Comparison of ENCODE assay signal across 24 cellular contexts in the genomic region with DNA sequence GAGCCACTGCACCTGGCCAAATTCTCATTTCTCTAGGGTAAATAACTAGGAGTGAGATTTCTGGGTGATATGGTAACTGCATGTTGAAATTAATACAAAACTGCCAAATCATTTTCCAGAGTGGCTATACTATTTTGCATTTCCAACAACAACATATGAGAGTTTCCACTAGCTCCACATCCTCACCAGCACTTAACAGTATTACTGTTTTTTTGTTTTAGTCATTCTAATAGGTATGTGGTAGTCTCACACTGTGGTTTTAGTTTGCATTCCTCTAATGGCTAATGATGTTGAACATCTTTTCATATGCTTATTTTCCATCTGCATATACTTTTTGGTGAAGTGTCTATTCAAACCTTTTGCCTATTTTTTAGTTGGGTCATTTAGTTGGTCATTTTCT. TPM values are rescaled to one million over a fixed set of nuclear protein-coding genes. Genes with fewer than 3 reads are reported as not detected.
A peak's percentile ranks its signal among the peaks of the same experiment; 100 is the strongest.
DNase-seq lines count a peak whose midpoint lies in the region; ATAC-seq, FAIRE-seq and TF ChIP-seq lines count a peak whose summit lies in the region.
"Had no signal": no experiment of that assay in that cellular context is flagged by ENCODE, and none has a peak within 500 bp of the region (broad histone marks: within the 10 kb centered on the region; RNA-seq: fewer than 3 reads in every experiment).

No MANE protein-coding gene starts in this region.

- no peak overlapping the region for H3K9ac ChIP-seq in astrocyte (ENCODE audit: low read length)
- H3K9ac ChIP-seq: GM23248 had no signal

- CTCF ChIA-PET in activated CD4-positive, alpha-beta T cell treated with anti-CD3 and anti-CD28 coated beads for 36 hours (lab: Charles Lee): interaction anchor here (5.5 kb wide), 1 partner anchor 17 kb away, joined by 44 read pairs; no protein-coding TSS in a partner anchor
- CTCF ChIA-PET in activated CD4-positive, alpha-beta T cell treated with anti-CD3 and anti-CD28 coated beads, Interleukin-2, amount 10 ng/mL, durations not matched to agents 7 days and 5 days (lab: Charles Lee): interaction anchor here (1.1 to 1.3 kb wide), 3 partner anchors 9 to 17 kb away, joined by 3 to 4 read pairs (median 3); no protein-coding TSS in a partner anchor

- no peak overlapping the region for H3K4me2 ChIP-seq in astrocyte (ENCODE audit: low read length)

- TF ChIP-seq CTCF in astrocyte (IDR thresholded peaks at IDR 0.05; ENCODE audit: insufficient read depth, low read depth, low read length) (no peak), neural crest cell (conservative IDR thresholded peaks at IDR 0.05) (no peak)

- H3K79me2 ChIP-seq in astrocyte (ENCODE audit: insufficient read depth, low read length): peaks cover 4% of the 10 kb centered on the region

- H3K36me3 Mint-ChIP-seq in activated CD4-positive, alpha-beta T cell treated with anti-CD3 and anti-CD28 coated beads for 36 hours (ENCODE audit: low read depth): peaks cover 20% of the 10 kb centered on the region
- H3K36me3 Mint-ChIP-seq in activated CD4-positive, alpha-beta T cell treated with anti-CD3 and anti-CD28 coated beads, Interleukin-2, amount 10 ng/mL, durations not matched to agents 7 days and 5 days (ENCODE audit: low read depth): peaks cover 17% of the 10 kb centered on the region
- H3K36me3 Mint-ChIP-seq in astrocyte (ENCODE audit: low read depth, unreplicated experiment): peaks cover 3% of the 10 kb centered on the region
- H3K36me3 Mint-ChIP-seq in neural crest cell (ENCODE audit: low read depth): peaks cover 23% of the 10 kb centered on the region

- FAIRE-seq in GM18507 (lab: Jason Lieb, UNC) (peak; percentile 9), astrocyte (lab: Jason Lieb, UNC) (no peak)
- FAIRE-seq: GM12891, keratinocyte, pancreas had no signal

- peaks cover 18% of the 10 kb centered on the region for H3K4me1 ChIP-seq in astrocyte (ENCODE audit: insufficient read depth, low read length)

- H3K36me3 ChIP-seq in astrocyte (ENCODE audit: insufficient read depth, low read length): no peaks in the 10 kb centered on the region
- H3K36me3 ChIP-seq: adrenal gland, pancreas had no signal

- H3K27me3 ChIP-seq in astrocyte (ENCODE audit: insufficient read depth, low read length): no peaks in the 10 kb centered on the region
- H3K27me3 ChIP-seq: adrenal gland, pancreas had no signal

- intact Hi-C loops in activated CD4-positive, alpha-beta T cell treated with anti-CD3 and anti-CD28 coated beads for 36 hours (cut with DNase I, micrococcal nuclease): loop anchor here (10.0 kb wide), 5 partner anchors 514 to 1194 kb away; a partner anchor contains a TSS

- H2AFZ ChIP-seq in astrocyte (ENCODE audit: low read depth, low read length): no peak overlapping the region
- H2AFZ ChIP-seq: GM23248 had no signal

- no peak for DNase-seq in activated CD4-positive, alpha-beta T cell treated with anti-CD3 and anti-CD28 coated beads for 36 hours
- no peak for DNase-seq in activated CD4-positive, alpha-beta T cell treated with anti-CD3 and anti-CD28 coated beads, Interleukin-2, amount 10 ng/mL, durations not matched to agents 7 days and 5 days
- DNase-seq in GM18507 (ENCODE audit: extremely low spot score, insufficient read length, low read depth) (no peak), astrocyte (ENCODE audit: low read depth) (no peak), neural crest cell (ENCODE audit: low read depth, low spot score) (no peak), NCI-H1694 treated with DMSO at 0.1 percent for 48 hours (lab: John Stamatoyannopoulos, UW) (no peak), HK-2 (ENCODE audit: unreplicated experiment) (no peak), inferior parietal cortex (ENCODE audit: extremely low spot score) (no peak)
- DNase-seq: activated CD4-positive, CD25-positive, alpha-beta regulatory T cell treated with anti-CD3 and anti-CD28 coated beads, Interleukin-2, amount 50 U/mL, for 72 hours; EL; GM23248; left ventricle myocardium superior; MV-4-11; NCI-H146; NCI-H446; NCI-H82; stimulated activated CD4-positive, alpha-beta T cell treated with anti-CD3 and anti-CD28 coated beads, Interleukin-1b, Interleukin-23, amount 100 ng/mL, for 48 hours; T-helper 1 cell had no signal

- H3K4me1 Mint-ChIP-seq in activated CD4-positive, alpha-beta T cell treated with anti-CD3 and anti-CD28 coated beads for 36 hours: peaks cover 60% of the 10 kb centered on the region
- peaks cover 39% of the 10 kb centered on the region for H3K4me1 Mint-ChIP-seq in activated CD4-positive, alpha-beta T cell treated with anti-CD3 and anti-CD28 coated beads, Interleukin-2, amount 10 ng/mL, durations not matched to agents 7 days and 5 days
- H3K4me1 Mint-ChIP-seq in astrocyte (ENCODE audit: low read depth, unreplicated experiment) (peaks cover 14% of the 10 kb centered on the region), neural crest cell (peaks cover 41% of the 10 kb centered on the region)

- H3K9me3 Mint-ChIP-seq in activated CD4-positive, alpha-beta T cell treated with anti-CD3 and anti-CD28 coated beads for 36 hours (ENCODE audit: low read depth): peaks cover 14% of the 10 kb centered on the region
- H3K9me3 Mint-ChIP-seq in activated CD4-positive, alpha-beta T cell treated with anti-CD3 and anti-CD28 coated beads, Interleukin-2, amount 10 ng/mL, durations not matched to agents 7 days and 5 days: peaks cover 20% of the 10 kb centered on the region
- H3K9me3 Mint-ChIP-seq in astrocyte (ENCODE audit: unreplicated experiment): peaks cover 5% of the 10 kb centered on the region
- H3K9me3 Mint-ChIP-seq in neural crest cell: peaks cover 20% of the 10 kb centered on the region

- no peak for ATAC-seq in activated CD4-positive, alpha-beta T cell treated with anti-CD3 and anti-CD28 coated beads for 36 hours
- ATAC-seq: left ventricle myocardium superior, pancreas had no signal

- H3K4me3 ChIP-seq in astrocyte (ENCODE audit: insufficient read depth, low read depth, low read length): no peak overlapping the region
- H3K4me3 ChIP-seq: adrenal gland, GM23248, pancreas, smooth muscle cell had no signal

- H3K27ac ChIP-seq in astrocyte (ENCODE audit: low read depth, low read length): no peak overlapping the region
- H3K27ac ChIP-seq: 22Rv1, adrenal gland, GM23248, pancreas had no signal

- H3K27ac Mint-ChIP-seq in activated CD4-positive, alpha-beta T cell treated with anti-CD3 and anti-CD28 coated beads for 36 hours: peak overlapping the region; percentile 31
- no peak overlapping the region for H3K27ac Mint-ChIP-seq in activated CD4-positive, alpha-beta T cell treated with anti-CD3 and anti-CD28 coated beads, Interleukin-2, amount 10 ng/mL, durations not matched to agents 7 days and 5 days
- peak overlapping the region; percentile 2 for H3K27ac Mint-ChIP-seq in astrocyte (ENCODE audit: unreplicated experiment)
- H3K27ac Mint-ChIP-seq in neural crest cell (ENCODE audit: unreplicated experiment): no peak overlapping the region

- no peaks in the 10 kb centered on the region for H4K20me1 ChIP-seq in astrocyte (ENCODE audit: insufficient read depth, low read length)

- no peaks in the 10 kb centered on the region for H3K27me3 Mint-ChIP-seq in activated CD4-positive, alpha-beta T cell treated with anti-CD3 and anti-CD28 coated beads for 36 hours
- H3K27me3 Mint-ChIP-seq in activated CD4-positive, alpha-beta T cell treated with anti-CD3 and anti-CD28 coated beads, Interleukin-2, amount 10 ng/mL, durations not matched to agents 7 days and 5 days: peaks cover 2% of the 10 kb centered on the region
- H3K27me3 Mint-ChIP-seq in astrocyte (ENCODE audit: low read depth, unreplicated experiment) (no peaks in the 10 kb centered on the region), neural crest cell (ENCODE audit: low read depth) (peaks cover 11% of the 10 kb centered on the region)

- POLR2A ChIA-PET in activated CD4-positive, alpha-beta T cell treated with anti-CD3 and anti-CD28 coated beads for 36 hours (lab: Charles Lee): interaction anchor here (0.7 to 1.1 kb wide), 2 partner anchors 16 kb away, joined by 3 to 4 read pairs; no protein-coding TSS in a partner anchor
- POLR2A ChIA-PET in activated CD4-positive, alpha-beta T cell treated with anti-CD3 and anti-CD28 coated beads, Interleukin-2, amount 10 ng/mL, durations not matched to agents 7 days and 5 days (lab: Charles Lee): no interaction called here

- no peak overlapping the region for H3K4me3 Mint-ChIP-seq in activated CD4-positive, alpha-beta T cell treated with anti-CD3 and anti-CD28 coated beads for 36 hours
- H3K4me3 Mint-ChIP-seq in activated CD4-positive, alpha-beta T cell treated with anti-CD3 and anti-CD28 coated beads, Interleukin-2, amount 10 ng/mL, durations not matched to agents 7 days and 5 days: no peak overlapping the region
- H3K4me3 Mint-ChIP-seq in astrocyte (ENCODE audit: unreplicated experiment): no peak overlapping the region
- H3K4me3 Mint-ChIP-seq in neural crest cell: peak overlapping the region; percentile 42

- H3K9me3 ChIP-seq in astrocyte (ENCODE audit: insufficient read depth, low read depth, low read length): no peaks in the 10 kb centered on the region
- H3K9me3 ChIP-seq: adrenal gland, pancreas had no signal

RNA-seq across cellular contexts. Expression of a gene that starts 5.8 kb away (rescaled TPM):
- 10 to 100 TPM; 72.1 to 96.9 TPM for total RNA-seq in activated CD4-positive, alpha-beta T cell treated with anti-CD3 and anti-CD28 coated beads for 36 hours
- 10 to 100 TPM; 81.7 to 82.2 TPM for total RNA-seq in activated CD4-positive, alpha-beta T cell treated with anti-CD3 and anti-CD28 coated beads, Interleukin-2, amount 10 ng/mL, durations not matched to agents 7 days and 5 days
- total RNA-seq in astrocyte (210 and 219 TPM in 2 replicates), neural crest cell (289 and 298 TPM in 2 replicates)

Comparison
In these comparisons a context has a peak if more than half of its experiments do, and no peak if none do; other contexts are left out.
1. H3K27ac Mint-ChIP-seq: peak in activated CD4-positive, alpha-beta T cell treated with anti-CD3 and anti-CD28 coated beads for 36 hours (single experiment) and astrocyte (single experiment); none in activated CD4-positive, alpha-beta T cell treated with anti-CD3 and anti-CD28 coated beads, Interleukin-2, amount 10 ng/mL, durations not matched to agents 7 days and 5 days (single experiment) and neural crest cell (single experiment).